In genomic region chrX:56574861-56575260, GRCh38 we compare ENCODE assay signal across 30 cellular contexts.
"Had no signal": no experiment of that assay in that cellular context is flagged by ENCODE, and none has a peak within 500 bp of the region (broad histone marks: within the 10 kb centered on the region; RNA-seq: fewer than 3 reads in every experiment).

No MANE protein-coding gene starts in this region.

- H3K9me3 ChIP-seq: ascending aorta, gastrocnemius medialis, left ventricle myocardium inferior, mucosa of descending colon, neutrophil, ovary, prostate gland, testis, transverse colon had no signal

- H3K36me3 ChIP-seq: ascending aorta, gastrocnemius medialis, left ventricle myocardium inferior, ovary, prostate gland, transverse colon had no signal

- H3K4me3 Mint-ChIP-seq: activated naive CD8-positive, alpha-beta T cell treated with anti-CD3 and anti-CD28 coated beads, Interleukin-2, amount 10 ng/mL, durations not matched to agents 7 days and 5 days; brain; effector memory CD8-positive, alpha-beta T cell; nephron progenitor cell had no signal

- H3K27ac ChIP-seq: ascending aorta, gastrocnemius medialis, left ventricle myocardium inferior, neutrophil, ovary, prostate gland, skin epidermis, testis, transverse colon, VCaP had no signal

- H3K9me3 Mint-ChIP-seq: activated naive CD8-positive, alpha-beta T cell treated with anti-CD3 and anti-CD28 coated beads, Interleukin-2, amount 10 ng/mL, durations not matched to agents 7 days and 5 days; effector memory CD8-positive, alpha-beta T cell had no signal

- H3K27me3 ChIP-seq: ascending aorta, gastrocnemius medialis, neutrophil, ovary, testis, transverse colon had no signal

- ATAC-seq: effector memory CD8-positive, alpha-beta T cell; gastrocnemius medialis; mucosa of descending colon; sciatic nerve; stimulated activated naive CD8-positive, alpha-beta T cell treated with anti-CD3 and anti-CD28 coated beads, Interleukin-15, Interleukin-2, amounts not matched to agents 100 U/mL and 50 U/mL, for 24 hours had no signal

- H3K4me3 ChIP-seq: ascending aorta, gastrocnemius medialis, left ventricle myocardium inferior, lung, mucosa of descending colon, ovary, prostate gland, skin epidermis, testis, transverse colon had no signal

- H3K4me1 Mint-ChIP-seq: brain, nephron progenitor cell had no signal

- H3K4me1 ChIP-seq: ascending aorta, prostate gland, testis, transverse colon had no signal

- H3K27me3 Mint-ChIP-seq: activated naive CD8-positive, alpha-beta T cell treated with anti-CD3 and anti-CD28 coated beads, Interleukin-2, amount 10 ng/mL, durations not matched to agents 7 days and 5 days; brain; effector memory CD8-positive, alpha-beta T cell had no signal

- H3K27ac Mint-ChIP-seq: brain had no signal

- DNase-seq: activated CD4-positive, alpha-beta T cell treated with anti-CD3 and anti-CD28 coated beads for 1 hour; activated CD4-positive, alpha-beta T cell treated with anti-CD3 and anti-CD28 coated beads, Interleukin-2, amount 50 U/mL, for 4 hours; activated CD8-positive, alpha-beta memory T cell treated with anti-CD3 and anti-CD28 coated beads, Interleukin-2, amount 50 U/mL, for 48 hours; activated gamma-delta T cell; activated naive CD8-positive, alpha-beta T cell treated with anti-CD3 and anti-CD28 coated beads, Interleukin-2, amount 10 ng/mL, durations not matched to agents 7 days and 5 days; cortex of kidney; effector memory CD8-positive, alpha-beta T cell; erythroblast; gastrocnemius medialis; glutamatergic neuron; islet precursor cell; left ventricle myocardium inferior; mucosa of descending colon; nephron progenitor cell; ovary; retina; stimulated activated CD4-positive, alpha-beta T cell treated with anti-CD3 and anti-CD28 coated beads, Interleukin-12 subunit alpha, Interleukin-12 subunit beta, amount 100 ng/mL, for 4 hours; stimulated activated CD4-positive, alpha-beta T cell treated with anti-CD3 and anti-CD28 coated beads, Interleukin-4, amount 100 ng/mL, for 1 hour; stimulated activated naive CD8-positive, alpha-beta T cell treated with anti-CD3 and anti-CD28 coated beads, Interleukin-15, Interleukin-2, amounts not matched to agents 100 U/mL and 50 U/mL, for 24 hours; T-helper 9 cell; testis; transverse colon had no signal
